Comparison of ENCODE assay signal across 8 cellular contexts in the genomic region with DNA sequence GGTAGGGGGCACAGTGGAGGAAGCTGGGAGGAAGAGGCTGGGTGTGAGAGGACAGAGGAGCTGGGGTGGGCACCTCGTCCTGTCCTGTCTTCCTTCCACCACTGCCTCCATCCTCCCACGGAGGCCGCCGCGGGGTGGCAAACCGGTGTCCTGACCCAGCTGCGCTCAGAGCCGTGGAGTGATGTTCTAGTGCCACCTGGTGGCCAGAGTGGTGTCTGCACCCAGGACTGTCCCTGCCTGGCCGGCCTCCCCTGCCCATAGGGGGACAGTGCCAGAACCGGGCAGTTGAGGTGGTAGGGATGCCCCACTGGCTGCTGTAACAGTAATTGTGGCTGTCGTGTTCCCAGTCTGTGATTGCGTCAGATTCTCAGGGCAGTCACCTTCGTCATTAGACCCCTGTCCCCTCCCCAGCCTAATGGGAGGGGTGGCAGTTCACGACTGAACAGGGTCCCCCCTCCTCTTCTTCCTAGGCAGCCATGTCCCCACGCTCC. TPM values are rescaled to one million over a fixed set of nuclear protein-coding genes. Genes with fewer than 3 reads are reported as not detected.
DNase-seq lines count a peak whose midpoint lies in the region; ATAC-seq and TF ChIP-seq lines count a peak whose summit lies in the region.

No MANE protein-coding gene starts in this region.

- intact Hi-C loops in OCI-LY7 (cut with micrococcal nuclease; ENCODE audit: unreplicated experiment): loop anchor here (1.0 to 5.0 kb wide), 4 partner anchors 51 to 138 kb away; a partner anchor contains a TSS

- CTCF ChIA-PET in OCI-LY7 (lab: Charles Lee; ENCODE audit: unreplicated experiment): interaction anchor here (0.6 to 3.9 kb wide), 3 partner anchors 59 to 137 kb away, joined by 4 to 32 read pairs (median 4); a partner anchor contains a TSS

- H4K20me1 ChIP-seq in OCI-LY7 (ENCODE audit: insufficient read depth, low read length): no peaks in the 10 kb centered on the region

- POLR2A ChIA-PET in OCI-LY7 (lab: Charles Lee): interaction anchor here (0.6 to 1.8 kb wide), 6 partner anchors 54 to 624 kb away, joined by 3 to 6 read pairs (median 4); no protein-coding TSS in a partner anchor

- H3K4me1 ChIP-seq in OCI-LY7 (ENCODE audit: insufficient read depth, low read length, poor library complexity, severe bottlenecking): peaks cover 31% of the 10 kb centered on the region

- H3K36me3 Mint-ChIP-seq in naive B cell: no peaks in the 10 kb centered on the region
- peaks cover 18% of the 10 kb centered on the region for H3K36me3 Mint-ChIP-seq in stimulated activated effector memory CD8-positive, alpha-beta T cell treated with anti-CD3 and anti-CD28 coated beads, Interleukin-12 subunit alpha, Interleukin-12 subunit beta, amount 100 ng/mL, for 72 hours

- H3K4me3 ChIP-seq in OCI-LY7 (ENCODE audit: low read depth, low read length, poor library complexity, severe bottlenecking): peak overlapping the region; percentile 68
- no peak overlapping the region for H3K4me3 ChIP-seq in epithelial cell of esophagus (ENCODE audit: low read length)

- H3K27me3 Mint-ChIP-seq in naive B cell: no peaks in the 10 kb centered on the region

- H3K36me3 ChIP-seq in OCI-LY7 (ENCODE audit: insufficient read depth, low read length): no peaks in the 10 kb centered on the region

- H3K9me3 Mint-ChIP-seq in naive B cell: no peaks in the 10 kb centered on the region
- H3K9me3 Mint-ChIP-seq in stimulated activated effector memory CD8-positive, alpha-beta T cell treated with anti-CD3 and anti-CD28 coated beads, Interleukin-12 subunit alpha, Interleukin-12 subunit beta, amount 100 ng/mL, for 72 hours: no peaks in the 10 kb centered on the region

- ATAC-seq in naive B cell (ENCODE audit: low read depth in 2 of 2) (peak; percentile 15 to 19), GM18520 (IDR thresholded peaks at IDR 0.05; ENCODE audit: unreplicated experiment) (no peak)
- ATAC-seq in stimulated activated effector memory CD8-positive, alpha-beta T cell treated with anti-CD3 and anti-CD28 coated beads, Interleukin-12 subunit alpha, Interleukin-12 subunit beta, amount 100 ng/mL, for 72 hours: peak; percentile 64

- peak overlapping the region in 5 of 6 donors; percentile 33 to 93 (median 66) for H3K27ac Mint-ChIP-seq in naive B cell
- H3K27ac Mint-ChIP-seq in stimulated activated effector memory CD8-positive, alpha-beta T cell treated with anti-CD3 and anti-CD28 coated beads, Interleukin-12 subunit alpha, Interleukin-12 subunit beta, amount 100 ng/mL, for 72 hours: peak overlapping the region; percentile 26

- H3K9me2 ChIP-seq in OCI-LY7 (ENCODE audit: insufficient read depth, low read length): no peaks in the 10 kb centered on the region

- BruUV-seq in OCI-LY7 (replicated peaks; lab: Mats Ljungman, UMichigan): no TSS peak

- no peak overlapping the region for H2AFZ ChIP-seq in OCI-LY7 (ENCODE audit: low read length)

- H3K4me1 Mint-ChIP-seq in naive B cell: peaks cover 16 to 23% (median 22%) of the 10 kb centered on the region in 3 donors
- peaks cover 16% of the 10 kb centered on the region for H3K4me1 Mint-ChIP-seq in stimulated activated effector memory CD8-positive, alpha-beta T cell treated with anti-CD3 and anti-CD28 coated beads, Interleukin-12 subunit alpha, Interleukin-12 subunit beta, amount 100 ng/mL, for 72 hours

- peaks cover 4% of the 10 kb centered on the region; the same call in 1 of the 2 replicates for H3K79me2 ChIP-seq in OCI-LY7 (ENCODE audit: insufficient read depth, low read depth, low read length)

- H3K4me3 Mint-ChIP-seq in naive B cell: peak overlapping the region in 2 of 8 donors; percentile 22 to 39
- no peak overlapping the region for H3K4me3 Mint-ChIP-seq in stimulated activated effector memory CD8-positive, alpha-beta T cell treated with anti-CD3 and anti-CD28 coated beads, Interleukin-12 subunit alpha, Interleukin-12 subunit beta, amount 100 ng/mL, for 72 hours

- TF ChIP-seq CTCF in OCI-LY7 (conservative IDR thresholded peaks at IDR 0.05; ENCODE audit: low read length) (peak; percentile 95), epithelial cell of esophagus (IDR thresholded peaks at IDR 0.05; ENCODE audit: insufficient read depth, low read depth, low read length, missing control alignments) (peak; percentile 94)

- peak overlapping the region; percentile 67 for H3K4me2 ChIP-seq in OCI-LY7 (ENCODE audit: low read length)

- H3K27ac ChIP-seq in OCI-LY7 (ENCODE audit: low read depth, low read length, poor library complexity, severe bottlenecking): peak overlapping the region; percentile 72

- DNase-seq in EL (peak; percentile 78), HT1080 (ENCODE audit: low read depth) (peak; percentile 75), OCI-LY7 (ENCODE audit: low spot score) (peak; percentile 84), activated T-cell treated with anti-CD3 and anti-CD28 coated beads for 1 hour (ENCODE audit: low read depth) (peak; percentile 85), epithelial cell of esophagus (ENCODE audit: low read depth) (peak; percentile 71), naive B cell (peak; percentile 81)
- DNase-seq in stimulated activated effector memory CD8-positive, alpha-beta T cell treated with anti-CD3 and anti-CD28 coated beads, Interleukin-12 subunit alpha, Interleukin-12 subunit beta, amount 100 ng/mL, for 72 hours (ENCODE audit: low spot score in 2 of 2): peak; percentile 96 to 97

- H3K9me3 ChIP-seq in OCI-LY7 (ENCODE audit: low read length): no peaks in the 10 kb centered on the region

RNA-seq across cellular contexts. Expression of a gene that starts 11.1 kb away (rescaled TPM):
- total RNA-seq in HT1080 (2014; rRNA removed; shearing (Covaris generic)): 8.7 and 10.3 TPM in 2 replicates
- 9.8 and 10.5 TPM in 2 replicates for polyA plus RNA-seq in HT1080 (2015; cell fraction: cytosol; rRNA removed)
- polyA plus RNA-seq in HT1080 (2015; cell fraction: nucleus; rRNA removed): 16.5 and 19.4 TPM in 2 replicates
- 27.3 and 30.7 TPM in 2 replicates for total RNA-seq in OCI-LY7 (2014; rRNA removed; shearing (Covaris generic))
- 30.6 and 30.7 TPM in 2 replicates for total RNA-seq in OCI-LY7 (2022)
- polyA plus RNA-seq in naive B cell (ENCODE audit: low read depth in 6 of 6): 100 to 1,000 TPM in 1 of 6 donors, 10 to 100 TPM in 5; 47.7 to 110 (median 50.8) TPM

RNA-seq across cellular contexts. Expression of a gene that starts 30.0 kb away (rescaled TPM):
- not detected in 2 replicates for total RNA-seq in HT1080 (2014; rRNA removed; shearing (Covaris generic))
- 0.08 TPM in 1 of 2 replicates, not detected in the other for polyA plus RNA-seq in HT1080 (2015; cell fraction: cytosol; rRNA removed)
- polyA plus RNA-seq in HT1080 (2015; cell fraction: nucleus; rRNA removed): 0.07 and 0.11 TPM in 2 replicates
- 0.51 and 1.1 TPM in 2 replicates for total RNA-seq in OCI-LY7 (2014; rRNA removed; shearing (Covaris generic))
- total RNA-seq in OCI-LY7 (2022): 0.57 and 0.61 TPM in 2 replicates
- polyA plus RNA-seq in naive B cell (ENCODE audit: low read depth in 6 of 6): under 1 TPM in 1 of 6 donors, not detected in 5; 0.27 TPM
